Comparison of ENCODE assay signal across 9 cellular contexts in genomic region chr16:54633943-54634362, GRCh38.
DNase-seq lines count a peak whose midpoint lies in the region; ATAC-seq and TF ChIP-seq lines count a peak whose summit lies in the region.
"Had no signal": no experiment of that assay in that cellular context is flagged by ENCODE, and none has a peak within 500 bp of the region (broad histone marks: within the 10 kb centered on the region; RNA-seq: fewer than 3 reads in every experiment).

No MANE protein-coding gene starts in this region.

- H3K27ac ChIP-seq in heart left ventricle, result no peak overlapping the region
- no peak overlapping the region for H3K27ac ChIP-seq in upper lobe of right lung

- no peaks in the 10 kb centered on the region for H3K9me3 ChIP-seq in heart left ventricle
- H3K9me3 ChIP-seq in upper lobe of right lung, result no peaks in the 10 kb centered on the region

- H3K4me3 Mint-ChIP-seq in activated CD4-positive, alpha-beta memory T cell treated with anti-CD3 and anti-CD28 coated beads for 36 hours, result no peak overlapping the region

- CTCF ChIA-PET in activated CD4-positive, alpha-beta memory T cell treated with anti-CD3 and anti-CD28 coated beads for 36 hours (lab: Charles Lee), result no interaction called here

- POLR2A ChIA-PET in activated CD4-positive, alpha-beta memory T cell treated with anti-CD3 and anti-CD28 coated beads for 36 hours (lab: Charles Lee), result no interaction called here

- intact Hi-C loops in heart left ventricle (cut with DNase I) (loop anchor here in 5 of 10 donors (5.0 to 10.0 kb wide), 4 partner anchors 129 to 349 kb away; partner anchors contain the start of gene IRX3 (in 1 of the 5)), cardiac septum (cut with DNase I) (loop anchor here (5.0 to 10.0 kb wide), 2 partner anchors 303 to 349 kb away; partner anchors contain the start of gene IRX3), upper lobe of right lung (cut with DNase I) (no loop called here)
- intact Hi-C loops in activated CD4-positive, alpha-beta memory T cell treated with anti-CD3 and anti-CD28 coated beads for 36 hours (cut with micrococcal nuclease), result loop anchor here (10.0 kb wide), 1 partner anchor 321 kb away; no protein-coding TSS in a partner anchor

- no peaks in the 10 kb centered on the region for H3K27me3 ChIP-seq in heart left ventricle
- H3K27me3 ChIP-seq in upper lobe of right lung, result no peaks in the 10 kb centered on the region

- H3K9me3 Mint-ChIP-seq in activated CD4-positive, alpha-beta memory T cell treated with anti-CD3 and anti-CD28 coated beads for 36 hours, result no peaks in the 10 kb centered on the region

- peak in 2 of 5 donors; percentile 29 to 38 for DNase-seq in heart left ventricle
- DNase-seq in cardiac septum (ENCODE audit: low spot score), result no peak
- DNase-seq in RPMI8226, result peak; percentile 37
- peak; percentile 4 for DNase-seq in hepatic stellate cell (ENCODE audit: low spot score)
- DNase-seq in upper lobe of right lung, result no peak
- DNase-seq in stimulated activated naive CD4-positive, alpha-beta T cell treated with Interleukin-2 at 50 U/mL for 16 hours (lab: John Stamatoyannopoulos, UW), result no peak
- no peak for DNase-seq in 8988T
- DNase-seq in activated CD4-positive, alpha-beta memory T cell treated with anti-CD3 and anti-CD28 coated beads for 36 hours, result no peak
- DNase-seq: T-helper 2 cell had no signal

- H3K36me3 Mint-ChIP-seq in activated CD4-positive, alpha-beta memory T cell treated with anti-CD3 and anti-CD28 coated beads for 36 hours, result no peaks in the 10 kb centered on the region

- ATAC-seq in heart left ventricle (peak in 2 of 4 donors; percentile 33 to 62), upper lobe of right lung (peak; percentile 79)

- TF ChIP-seq CTCF in heart left ventricle (IDR thresholded peaks at IDR 0.05) (peak in 11 of 12 donors; percentile 25 to 65 (median 46)), upper lobe of right lung (IDR thresholded peaks at IDR 0.05) (peak; percentile 56)

- H3K27me3 Mint-ChIP-seq in activated CD4-positive, alpha-beta memory T cell treated with anti-CD3 and anti-CD28 coated beads for 36 hours, result no peaks in the 10 kb centered on the region

- no peak overlapping the region for H3K4me3 ChIP-seq in heart left ventricle
- no peak overlapping the region for H3K4me3 ChIP-seq in upper lobe of right lung

- 74 to 80% (median 76%) methylated on average over 6 of the region's 6 CpGs for WGBS in heart left ventricle, 4 donors

- no peak for TF ChIP-seq POLR2A in heart left ventricle (IDR thresholded peaks at IDR 0.05)

- no peak overlapping the region for H3K27ac Mint-ChIP-seq in activated CD4-positive, alpha-beta memory T cell treated with anti-CD3 and anti-CD28 coated beads for 36 hours

- no peaks in the 10 kb centered on the region for H3K36me3 ChIP-seq in heart left ventricle
- H3K36me3 ChIP-seq in upper lobe of right lung, result no peaks in the 10 kb centered on the region

- H3K4me1 Mint-ChIP-seq in activated CD4-positive, alpha-beta memory T cell treated with anti-CD3 and anti-CD28 coated beads for 36 hours (ENCODE audit: low read depth), result no peaks in the 10 kb centered on the region

- H3K4me1 ChIP-seq in heart left ventricle, result peaks cover 0 to 4% (median 0%) of the 10 kb centered on the region in 12 donors
- peaks cover 3% of the 10 kb centered on the region for H3K4me1 ChIP-seq in upper lobe of right lung

Comparison
In these comparisons a context has a peak if more than half of its experiments do, and no peak if none do; other contexts are left out.
1. DNase-seq: peak in RPMI8226 (single experiment) and hepatic stellate cell (single experiment); none in cardiac septum (single experiment), upper lobe of right lung (single experiment), stimulated activated naive CD4-positive, alpha-beta T cell treated with Interleukin-2 at 50 U/mL for 16 hours (single experiment), 8988T (single experiment) and activated CD4-positive, alpha-beta memory T cell treated with anti-CD3 and anti-CD28 coated beads for 36 hours (single experiment).